In the genomic region with DNA sequence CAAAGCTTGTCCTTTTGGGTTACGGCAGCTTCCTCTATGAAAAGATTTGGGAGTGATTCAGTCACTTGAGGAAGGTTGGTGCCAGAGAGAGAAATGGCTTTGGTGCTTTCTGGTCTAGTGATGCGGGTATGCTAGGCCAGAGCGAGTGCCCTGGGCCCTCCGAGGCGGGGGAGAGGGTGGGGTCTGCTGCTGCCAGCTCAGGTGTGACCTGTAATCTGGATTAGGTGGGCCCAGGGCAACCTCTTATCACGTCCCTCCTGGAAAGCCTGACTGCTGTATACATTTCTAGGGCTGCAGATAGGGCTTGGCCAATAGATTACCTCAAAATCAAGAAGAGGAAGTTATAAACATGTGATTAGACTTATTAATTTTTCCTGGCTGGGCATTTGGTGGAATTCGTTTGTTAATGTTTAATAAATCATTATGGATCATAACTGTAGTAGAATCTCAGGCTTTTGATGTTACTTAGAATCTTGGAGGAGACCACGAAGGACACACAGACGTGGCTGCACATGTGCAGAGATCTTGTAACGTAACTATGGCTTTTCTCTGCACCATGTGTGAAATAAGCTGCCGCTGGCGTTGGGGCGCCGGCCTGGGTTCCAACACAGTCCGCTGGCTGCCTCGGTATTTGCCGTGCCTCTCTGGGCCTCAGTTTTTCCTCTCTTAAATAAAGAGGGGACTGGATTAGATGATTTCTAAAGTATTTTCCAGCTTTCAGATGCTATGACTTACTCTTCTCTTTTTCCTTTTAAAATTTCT, we compare ENCODE assay signal across 10 cellular contexts. TPM values are rescaled to one million over a fixed set of nuclear protein-coding genes. Genes with fewer than 3 reads are reported as not detected.
DNase-seq lines count a peak whose midpoint lies in the region; ATAC-seq, FAIRE-seq and TF ChIP-seq lines count a peak whose summit lies in the region.
"Had no signal": no experiment of that assay in that cellular context is flagged by ENCODE, and none has a peak within 500 bp of the region (broad histone marks: within the 10 kb centered on the region; RNA-seq: fewer than 3 reads in every experiment).

No MANE protein-coding gene starts in this region.

- H3K27ac Mint-ChIP-seq in activated naive CD4-positive, alpha-beta T cell treated with anti-CD3 and anti-CD28 coated beads, Interleukin-2, amount 10 ng/mL, durations not matched to agents 7 days and 5 days: no peak overlapping the region
- H3K27ac Mint-ChIP-seq in chondrocyte (ENCODE audit: unreplicated experiment): no peak overlapping the region

- CTCF ChIA-PET in activated naive CD4-positive, alpha-beta T cell treated with anti-CD3 and anti-CD28 coated beads, Interleukin-2, amount 10 ng/mL, durations not matched to agents 7 days and 5 days (lab: Charles Lee): interaction anchor here (1.0 to 3.1 kb wide), 3 partner anchors 79 to 89 kb away, joined by 5 to 12 read pairs (median 5); no protein-coding TSS in a partner anchor

- peak overlapping the region; percentile 86 for H3K4me3 Mint-ChIP-seq in activated naive CD4-positive, alpha-beta T cell treated with anti-CD3 and anti-CD28 coated beads, Interleukin-2, amount 10 ng/mL, durations not matched to agents 7 days and 5 days
- H3K4me3 Mint-ChIP-seq in chondrocyte (ENCODE audit: unreplicated experiment): no peak overlapping the region

- H3K4me3 ChIP-seq in SU-DHL-6 (ENCODE audit: insufficient read depth, low read length, poor library complexity, severe bottlenecking) (peak overlapping the region; percentile 89), thoracic aorta (peak overlapping the region; percentile 68)

- H3F3A ChIP-seq in SU-DHL-6 (ENCODE audit: insufficient read depth): peaks cover 70% of the 10 kb centered on the region

- H3K27me3 Mint-ChIP-seq in activated naive CD4-positive, alpha-beta T cell treated with anti-CD3 and anti-CD28 coated beads, Interleukin-2, amount 10 ng/mL, durations not matched to agents 7 days and 5 days: peaks cover 16% of the 10 kb centered on the region
- H3K27me3 Mint-ChIP-seq in chondrocyte (ENCODE audit: low read depth): peaks cover 73% of the 10 kb centered on the region

- peak overlapping the region; percentile 93 for H3K4me2 ChIP-seq in SU-DHL-6 (ENCODE audit: low read depth, low read length, poor library complexity, severe bottlenecking)

- H3K27me3 ChIP-seq in SU-DHL-6 (ENCODE audit: low read length): no peaks in the 10 kb centered on the region
- no peaks in the 10 kb centered on the region for H3K27me3 ChIP-seq in thoracic aorta (replicated peaks; ENCODE audit: insufficient read depth)
- H3K27me3 ChIP-seq: ovary had no signal

- no peak for TF ChIP-seq CTCF in SU-DHL-6 (IDR thresholded peaks at IDR 0.05; ENCODE audit: insufficient read depth, low read length, poor library complexity, severe bottlenecking)
- no peak for TF ChIP-seq CTCF in thoracic aorta (IDR thresholded peaks at IDR 0.05)
- no peak for TF ChIP-seq CTCF in chondrocyte (IDR thresholded peaks at IDR 0.05)

- H3K9me3 ChIP-seq in SU-DHL-6 (ENCODE audit: insufficient read depth, low read length) (no peaks in the 10 kb centered on the region), thoracic aorta (no peaks in the 10 kb centered on the region)
- H3K9me3 ChIP-seq: ovary had no signal

- peaks cover 70% of the 10 kb centered on the region for H3K79me2 ChIP-seq in SU-DHL-6 (ENCODE audit: insufficient read depth, low read length)

- no peak overlapping the region for H2AFZ ChIP-seq in SU-DHL-6 (ENCODE audit: low read depth, low read length, severe bottlenecking)

- H3K36me3 Mint-ChIP-seq in activated naive CD4-positive, alpha-beta T cell treated with anti-CD3 and anti-CD28 coated beads, Interleukin-2, amount 10 ng/mL, durations not matched to agents 7 days and 5 days: peaks cover 22% of the 10 kb centered on the region
- H3K36me3 Mint-ChIP-seq in chondrocyte (ENCODE audit: low read depth): no peaks in the 10 kb centered on the region

- H3K4me1 Mint-ChIP-seq in activated naive CD4-positive, alpha-beta T cell treated with anti-CD3 and anti-CD28 coated beads, Interleukin-2, amount 10 ng/mL, durations not matched to agents 7 days and 5 days: peaks cover 62% of the 10 kb centered on the region
- peaks cover 5% of the 10 kb centered on the region for H3K4me1 Mint-ChIP-seq in chondrocyte (ENCODE audit: low read depth)

- H3K36me3 ChIP-seq in SU-DHL-6 (ENCODE audit: low read length) (peaks cover 42% of the 10 kb centered on the region), thoracic aorta (no peaks in the 10 kb centered on the region)
- H3K36me3 ChIP-seq: ovary had no signal

- ATAC-seq in left lobe of liver (no peak), thoracic aorta (ENCODE audit: insufficient number of reproducible peaks, low FRiP score, low read depth) (no peak)

- peaks cover 5% of the 10 kb centered on the region; the same call in 1 of the 2 replicates for H4K20me1 ChIP-seq in SU-DHL-6 (ENCODE audit: low read depth, low read length)

- H3K9me2 ChIP-seq in SU-DHL-6 (replicated peaks; ENCODE audit: insufficient read depth, low read length): no peaks in the 10 kb centered on the region

- DNase-seq in activated naive CD4-positive, alpha-beta T cell treated with anti-CD3 and anti-CD28 coated beads, Interleukin-2, amount 10 ng/mL, durations not matched to agents 7 days and 5 days: no peak
- DNase-seq in activated naive CD4-positive, alpha-beta T cell (lab: John Stamatoyannopoulos, UW): no peak
- peak; percentile 39 for DNase-seq in left lobe of liver (ENCODE audit: low spot score)
- no peak for DNase-seq in thoracic aorta (ENCODE audit: low spot score)
- no peak for DNase-seq in frontal cortex (ENCODE audit: low spot score in 2 of 2)
- DNase-seq in NCI-H128 (lab: John Stamatoyannopoulos, UW; ENCODE audit: unreplicated experiment): no peak
- no peak for DNase-seq in chondrocyte (ENCODE audit: low spot score)
- DNase-seq: NCI-H446 had no signal

- no peaks in the 10 kb centered on the region for H3K9me3 Mint-ChIP-seq in activated naive CD4-positive, alpha-beta T cell treated with anti-CD3 and anti-CD28 coated beads, Interleukin-2, amount 10 ng/mL, durations not matched to agents 7 days and 5 days
- H3K9me3 Mint-ChIP-seq in chondrocyte (ENCODE audit: low read depth): no peaks in the 10 kb centered on the region

- H3K9ac ChIP-seq in SU-DHL-6 (ENCODE audit: low read length): peak overlapping the region; percentile 85

- peaks cover 0 to 12% of the 10 kb centered on the region in 2 donors for H3K4me1 ChIP-seq in thoracic aorta (ENCODE audit: control insufficient read depth in 1 of 2, low read depth in 2 of 2)

- no peak for FAIRE-seq in frontal cortex (lab: Jason Lieb, UNC)

- H3K27ac ChIP-seq in SU-DHL-6 (ENCODE audit: low read depth, low read length): peak overlapping the region; percentile 98
- no peak overlapping the region for H3K27ac ChIP-seq in thoracic aorta
- H3K27ac ChIP-seq: ovary had no signal

RNA-seq across cellular contexts. Expression of a gene that starts 1.2 kb away (rescaled TPM):
- total RNA-seq in left lobe of liver (9.0 TPM), thoracic aorta (10 to 100 TPM; 27.0 to 28.8 TPM), frontal cortex (3.7 TPM), chondrocyte (not detected in 3 replicates)
